Comparison of ENCODE assay signal across 1 cellular context in the genomic region with DNA sequence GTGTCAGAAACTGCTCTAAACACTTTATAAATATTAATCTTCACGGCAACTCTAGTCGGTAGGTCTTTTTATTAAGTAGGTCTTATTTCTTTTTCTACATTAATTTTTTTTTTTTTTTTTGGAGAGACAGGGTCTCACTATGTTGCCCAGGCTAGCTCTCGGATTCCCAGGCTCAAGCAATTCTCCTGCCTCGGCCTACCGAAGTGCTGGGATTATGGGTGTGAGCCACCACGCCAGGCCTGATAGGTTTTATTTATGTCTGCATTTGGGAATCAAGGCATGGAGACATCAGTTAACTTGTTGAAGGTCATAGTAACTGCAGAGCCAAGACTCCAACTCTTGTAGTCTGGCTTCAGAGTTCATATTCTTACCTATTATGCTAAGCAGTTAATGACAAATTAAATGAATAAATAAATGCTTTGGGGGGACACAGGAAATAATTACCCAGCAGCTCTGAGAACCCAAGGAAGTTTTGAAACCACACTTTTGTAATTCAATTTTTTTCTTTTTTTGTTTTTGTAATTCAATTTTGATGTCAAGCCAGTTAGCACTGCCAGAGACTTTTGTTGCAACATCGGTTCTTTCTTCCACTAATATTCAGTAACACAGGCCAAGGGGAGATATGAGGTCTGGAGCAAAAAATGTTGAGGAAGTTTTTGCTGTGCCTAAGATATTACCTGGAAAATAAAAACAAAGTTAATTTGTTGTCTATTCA.
TF ChIP-seq lines count a peak whose summit lies in the region.

No MANE protein-coding gene starts in this region.

TF ChIP-seq in HepG2, 621 proteins besides CTCF, POLR2A, EP300 and RAD21:
- TF ChIP-seq, protein P1, sequence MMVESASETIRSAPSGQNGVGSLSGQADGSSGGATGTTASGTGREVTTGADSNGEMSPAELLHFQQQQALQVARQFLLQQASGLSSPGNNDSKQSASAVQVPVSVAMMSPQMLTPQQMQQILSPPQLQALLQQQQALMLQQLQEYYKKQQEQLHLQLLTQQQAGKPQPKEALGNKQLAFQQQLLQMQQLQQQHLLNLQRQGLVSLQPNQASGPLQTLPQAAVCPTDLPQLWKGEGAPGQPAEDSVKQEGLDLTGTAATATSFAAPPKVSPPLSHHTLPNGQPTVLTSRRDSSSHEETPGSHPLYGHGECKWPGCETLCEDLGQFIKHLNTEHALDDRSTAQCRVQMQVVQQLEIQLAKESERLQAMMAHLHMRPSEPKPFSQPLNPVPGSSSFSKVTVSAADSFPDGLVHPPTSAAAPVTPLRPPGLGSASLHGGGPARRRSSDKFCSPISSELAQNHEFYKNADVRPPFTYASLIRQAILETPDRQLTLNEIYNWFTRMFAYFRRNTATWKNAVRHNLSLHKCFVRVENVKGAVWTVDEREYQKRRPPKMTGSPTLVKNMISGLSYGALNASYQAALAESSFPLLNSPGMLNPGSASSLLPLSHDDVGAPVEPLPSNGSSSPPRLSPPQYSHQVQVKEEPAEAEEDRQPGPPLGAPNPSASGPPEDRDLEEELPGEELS (CRISPR knock-in tag; IDR thresholded peaks at IDR 0.05): no peak
- TF ChIP-seq ZNF850 (CRISPR knock-in tag; conservative IDR thresholded peaks at IDR 0.05) (no peak), MIXL1 (CRISPR knock-in tag; IDR thresholded peaks at IDR 0.05) (no peak), ZMAT3 (CRISPR knock-in tag; conservative IDR thresholded peaks at IDR 0.05) (no peak), ZBTB7B (CRISPR knock-in tag; IDR thresholded peaks at IDR 0.05) (no peak), ZNF224 (CRISPR knock-in tag; IDR thresholded peaks at IDR 0.05) (no peak), RORA (CRISPR knock-in tag; IDR thresholded peaks at IDR 0.05) (no peak), ZNF431 (CRISPR knock-in tag; IDR thresholded peaks at IDR 0.05; ENCODE audit: borderline replicate concordance, low read depth) (no peak), IKZF1 (IDR thresholded peaks at IDR 0.05) (no peak), KLF11 (CRISPR knock-in tag; IDR thresholded peaks at IDR 0.05) (no peak), DNMT1 (CRISPR knock-in tag; IDR thresholded peaks at IDR 0.05) (no peak), TCF7 (IDR thresholded peaks at IDR 0.05; ENCODE audit: low read depth) (no peak), MTF1 (CRISPR knock-in tag; IDR thresholded peaks at IDR 0.05) (no peak)
- TF ChIP-seq, protein P2, sequence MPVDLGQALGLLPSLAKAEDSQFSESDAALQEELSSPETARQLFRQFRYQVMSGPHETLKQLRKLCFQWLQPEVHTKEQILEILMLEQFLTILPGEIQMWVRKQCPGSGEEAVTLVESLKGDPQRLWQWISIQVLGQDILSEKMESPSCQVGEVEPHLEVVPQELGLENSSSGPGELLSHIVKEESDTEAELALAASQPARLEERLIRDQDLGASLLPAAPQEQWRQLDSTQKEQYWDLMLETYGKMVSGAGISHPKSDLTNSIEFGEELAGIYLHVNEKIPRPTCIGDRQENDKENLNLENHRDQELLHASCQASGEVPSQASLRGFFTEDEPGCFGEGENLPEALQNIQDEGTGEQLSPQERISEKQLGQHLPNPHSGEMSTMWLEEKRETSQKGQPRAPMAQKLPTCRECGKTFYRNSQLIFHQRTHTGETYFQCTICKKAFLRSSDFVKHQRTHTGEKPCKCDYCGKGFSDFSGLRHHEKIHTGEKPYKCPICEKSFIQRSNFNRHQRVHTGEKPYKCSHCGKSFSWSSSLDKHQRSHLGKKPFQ (CRISPR knock-in tag; IDR thresholded peaks at IDR 0.05; ENCODE audit: insufficient replicate concordance): no peak
- TF ChIP-seq, protein P3, sequence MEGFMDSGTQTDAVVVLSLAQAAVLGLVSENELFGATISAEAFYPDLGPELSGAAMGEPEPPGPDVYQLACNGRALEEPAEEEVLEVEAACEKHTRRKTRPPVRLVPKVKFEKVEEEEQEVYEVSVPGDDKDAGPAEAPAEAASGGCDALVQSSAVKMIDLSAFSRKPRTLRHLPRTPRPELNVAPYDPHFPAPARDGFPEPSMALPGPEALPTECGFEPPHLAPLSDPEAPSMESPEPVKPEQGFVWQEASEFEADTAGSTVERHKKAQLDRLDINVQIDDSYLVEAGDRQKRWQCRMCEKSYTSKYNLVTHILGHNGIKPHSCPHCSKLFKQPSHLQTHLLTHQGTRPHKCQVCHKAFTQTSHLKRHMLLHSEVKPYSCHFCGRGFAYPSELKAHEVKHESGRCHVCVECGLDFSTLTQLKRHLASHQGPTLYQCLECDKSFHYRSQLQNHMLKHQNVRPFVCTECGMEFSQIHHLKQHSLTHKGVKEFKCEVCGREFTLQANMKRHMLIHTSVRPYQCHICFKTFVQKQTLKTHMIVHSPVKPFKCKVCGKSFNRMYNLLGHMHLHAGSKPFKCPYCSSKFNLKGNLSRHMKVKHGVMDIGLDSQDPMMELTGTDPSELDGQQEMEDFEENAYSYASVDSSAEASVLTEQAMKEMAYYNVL (CRISPR knock-in tag; IDR thresholded peaks at IDR 0.05; ENCODE audit: borderline replicate concordance): no peak
- TF ChIP-seq, protein P4, sequence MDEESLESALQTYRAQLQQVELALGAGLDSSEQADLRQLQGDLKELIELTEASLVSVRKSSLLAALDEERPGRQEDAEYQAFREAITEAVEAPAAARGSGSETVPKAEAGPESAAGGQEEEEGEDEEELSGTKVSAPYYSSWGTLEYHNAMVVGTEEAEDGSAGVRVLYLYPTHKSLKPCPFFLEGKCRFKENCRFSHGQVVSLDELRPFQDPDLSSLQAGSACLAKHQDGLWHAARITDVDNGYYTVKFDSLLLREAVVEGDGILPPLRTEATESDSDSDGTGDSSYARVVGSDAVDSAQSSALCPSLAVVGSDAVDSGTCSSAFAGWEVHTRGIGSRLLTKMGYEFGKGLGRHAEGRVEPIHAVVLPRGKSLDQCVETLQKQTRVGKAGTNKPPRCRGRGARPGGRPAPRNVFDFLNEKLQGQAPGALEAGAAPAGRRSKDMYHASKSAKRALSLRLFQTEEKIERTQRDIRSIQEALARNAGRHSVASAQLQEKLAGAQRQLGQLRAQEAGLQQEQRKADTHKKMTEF (CRISPR knock-in tag; IDR thresholded peaks at IDR 0.05): no peak
- TF ChIP-seq, protein P5, sequence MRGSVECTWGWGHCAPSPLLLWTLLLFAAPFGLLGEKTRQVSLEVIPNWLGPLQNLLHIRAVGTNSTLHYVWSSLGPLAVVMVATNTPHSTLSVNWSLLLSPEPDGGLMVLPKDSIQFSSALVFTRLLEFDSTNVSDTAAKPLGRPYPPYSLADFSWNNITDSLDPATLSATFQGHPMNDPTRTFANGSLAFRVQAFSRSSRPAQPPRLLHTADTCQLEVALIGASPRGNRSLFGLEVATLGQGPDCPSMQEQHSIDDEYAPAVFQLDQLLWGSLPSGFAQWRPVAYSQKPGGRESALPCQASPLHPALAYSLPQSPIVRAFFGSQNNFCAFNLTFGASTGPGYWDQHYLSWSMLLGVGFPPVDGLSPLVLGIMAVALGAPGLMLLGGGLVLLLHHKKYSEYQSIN (CRISPR knock-in tag; IDR thresholded peaks at IDR 0.05; ENCODE audit: borderline replicate concordance): no peak
- TF ChIP-seq, protein P6, sequence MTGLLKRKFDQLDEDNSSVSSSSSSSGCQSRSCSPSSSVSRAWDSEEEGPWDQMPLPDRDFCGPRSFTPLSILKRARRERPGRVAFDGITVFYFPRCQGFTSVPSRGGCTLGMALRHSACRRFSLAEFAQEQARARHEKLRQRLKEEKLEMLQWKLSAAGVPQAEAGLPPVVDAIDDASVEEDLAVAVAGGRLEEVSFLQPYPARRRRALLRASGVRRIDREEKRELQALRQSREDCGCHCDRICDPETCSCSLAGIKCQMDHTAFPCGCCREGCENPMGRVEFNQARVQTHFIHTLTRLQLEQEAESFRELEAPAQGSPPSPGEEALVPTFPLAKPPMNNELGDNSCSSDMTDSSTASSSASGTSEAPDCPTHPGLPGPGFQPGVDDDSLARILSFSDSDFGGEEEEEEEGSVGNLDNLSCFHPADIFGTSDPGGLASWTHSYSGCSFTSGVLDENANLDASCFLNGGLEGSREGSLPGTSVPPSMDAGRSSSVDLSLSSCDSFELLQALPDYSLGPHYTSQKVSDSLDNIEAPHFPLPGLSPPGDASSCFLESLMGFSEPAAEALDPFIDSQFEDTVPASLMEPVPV (CRISPR knock-in tag; IDR thresholded peaks at IDR 0.05): no peak
- TF ChIP-seq, protein P7, sequence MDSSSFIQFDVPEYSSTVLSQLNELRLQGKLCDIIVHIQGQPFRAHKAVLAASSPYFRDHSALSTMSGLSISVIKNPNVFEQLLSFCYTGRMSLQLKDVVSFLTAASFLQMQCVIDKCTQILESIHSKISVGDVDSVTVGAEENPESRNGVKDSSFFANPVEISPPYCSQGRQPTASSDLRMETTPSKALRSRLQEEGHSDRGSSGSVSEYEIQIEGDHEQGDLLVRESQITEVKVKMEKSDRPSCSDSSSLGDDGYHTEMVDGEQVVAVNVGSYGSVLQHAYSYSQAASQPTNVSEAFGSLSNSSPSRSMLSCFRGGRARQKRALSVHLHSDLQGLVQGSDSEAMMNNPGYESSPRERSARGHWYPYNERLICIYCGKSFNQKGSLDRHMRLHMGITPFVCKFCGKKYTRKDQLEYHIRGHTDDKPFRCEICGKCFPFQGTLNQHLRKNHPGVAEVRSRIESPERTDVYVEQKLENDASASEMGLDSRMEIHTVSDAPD (CRISPR knock-in tag; IDR thresholded peaks at IDR 0.05): no peak
TF ChIP-seq in HepG2: peak in this region for 0.
